16 cellular contexts compared by ENCODE assay signal in genomic region chr5:32833127-32833526, GRCh38.
DNase-seq lines count a peak whose midpoint lies in the region; ATAC-seq and TF ChIP-seq lines count a peak whose summit lies in the region.
"Had no signal": no experiment of that assay in that cellular context is flagged by ENCODE, and none has a peak within 500 bp of the region (broad histone marks: within the 10 kb centered on the region; RNA-seq: fewer than 3 reads in every experiment).

No MANE protein-coding gene starts in this region.

- no peak overlapping the region for H4K8ac ChIP-seq in IMR-90 (ENCODE audit: low read depth in 2 of 2, low read length in 2 of 2)

- H4K91ac ChIP-seq in IMR-90 (ENCODE audit: insufficient read depth, low read depth, low read length) = no peak overlapping the region

- no CpG with 5 or more reads among the region's 1 CpG for WGBS in IMR-90 (ENCODE audit: extremely low coverage in 2 of 2, insufficient read length in 1 of 2), 2 experiments
- WGBS in esophagus squamous epithelium, 2 donors = 83 to 94% methylated on average over 1 of the region's 1 CpG

- intact Hi-C loops in IMR-90 (cut with micrococcal nuclease) = no loop called here
- intact Hi-C loops in left lung (cut with DNase I) = no loop called here
- intact Hi-C loops in esophagus squamous epithelium (cut with DNase I) = no loop called here

- no peaks in the 10 kb centered on the region for H3K27me3 ChIP-seq in IMR-90 (ENCODE audit: control insufficient read depth, insufficient read depth, low read length)
- no peaks in the 10 kb centered on the region for H3K27me3 ChIP-seq in left lung
- H3K27me3 ChIP-seq in esophagus squamous epithelium = no peaks in the 10 kb centered on the region
- H3K27me3 ChIP-seq: BLaER1 had no signal

- TF ChIP-seq POLR2A in IMR-90 (IDR thresholded peaks at IDR 0.05; ENCODE audit: low read depth, low read length) = no peak
- TF ChIP-seq POLR2A in esophagus squamous epithelium (IDR thresholded peaks at IDR 0.05) = no peak

- H3K4me2 ChIP-seq in IMR-90 (ENCODE audit: low read depth, low read length) = no peak overlapping the region
- H3K4me2 ChIP-seq: BLaER1 had no signal

- no peaks in the 10 kb centered on the region for H3K36me3 Mint-ChIP-seq in stimulated activated memory B cell treated with anti-CD40 and anti-IgM and Interleukin-4, amounts not matched to agents 10 μg/mL and 1 μg/mL and 100 μg/mL, for 72 hours
- H3K36me3 Mint-ChIP-seq: CD8-positive, alpha-beta memory T cell had no signal

- 0 out of 3 replicates have a peak overlapping the region, but pooled peaks have one; percentile 31 for H2BK15ac ChIP-seq in IMR-90 (ENCODE audit: low read depth, low read length)

- H3K4me1 Mint-ChIP-seq in stimulated activated memory B cell treated with anti-CD40 and anti-IgM and Interleukin-4, amounts not matched to agents 10 μg/mL and 1 μg/mL and 100 μg/mL, for 72 hours = no peaks in the 10 kb centered on the region
- H3K4me1 Mint-ChIP-seq: CD8-positive, alpha-beta memory T cell; H9 had no signal

- no peaks in the 10 kb centered on the region for H4K20me1 ChIP-seq in IMR-90 (ENCODE audit: insufficient read depth, low read length)
- H4K20me1 ChIP-seq: BLaER1 had no signal

- no peak overlapping the region for H2AFZ ChIP-seq in IMR-90 (replicated peaks; ENCODE audit: low read length, poor library complexity)

- no peak for TF ChIP-seq CTCF in IMR-90 (conservative IDR thresholded peaks at IDR 0.05; ENCODE audit: low read depth, low read length)
- no peak for TF ChIP-seq CTCF in VCaP (conservative IDR thresholded peaks at IDR 0.05)
- no peak for TF ChIP-seq CTCF in left lung (IDR thresholded peaks at IDR 0.05)
- TF ChIP-seq CTCF in esophagus squamous epithelium (IDR thresholded peaks at IDR 0.05) = no peak

- no peak overlapping the region for H3K14ac ChIP-seq in IMR-90 (replicated peaks; ENCODE audit: low read depth, low read length)

- CTCF ChIA-PET in IMR-90 (lab: Yijun Ruan, JAX) = no interaction called here

- in situ Hi-C loops in IMR-90 (cut with MboI; ENCODE audit: low sequenced_read_pairs) = no loop called here

- H3K56ac ChIP-seq in IMR-90 (ENCODE audit: extremely low read depth, insufficient read depth, low read length) = no peak overlapping the region

- H3K9me1 ChIP-seq in IMR-90 (ENCODE audit: insufficient read depth, low read length) = no peaks in the 10 kb centered on the region

- no peak overlapping the region for H3K27ac ChIP-seq in IMR-90 (ENCODE audit: insufficient read depth, low read length)
- peak overlapping the region; percentile 75 for H3K27ac ChIP-seq in VCaP
- no peak overlapping the region for H3K27ac ChIP-seq in left lung
- no peak overlapping the region for H3K27ac ChIP-seq in esophagus squamous epithelium
- H3K27ac ChIP-seq: 22Rv1, BLaER1 had no signal

- no peak for TF ChIP-seq RAD21 in IMR-90 (IDR thresholded peaks at IDR 0.05; ENCODE audit: low read length)

- no peak overlapping the region for H2BK120ac ChIP-seq in IMR-90 (ENCODE audit: low read depth, low read length)

- no peak overlapping the region for H3K9ac ChIP-seq in IMR-90 (ENCODE audit: low read depth, low read length)
- H3K9ac ChIP-seq: BLaER1 had no signal

- H3K18ac ChIP-seq in IMR-90 (ENCODE audit: low read depth, low read length) = no peak overlapping the region

- H3K9me3 ChIP-seq in IMR-90 (ENCODE audit: control insufficient read depth, insufficient read depth, low read length) (no peaks in the 10 kb centered on the region), left lung (no peaks in the 10 kb centered on the region), esophagus squamous epithelium (no peaks in the 10 kb centered on the region)
- H3K9me3 ChIP-seq: BLaER1, Caco-2 had no signal

- H3K4me3 Mint-ChIP-seq in stimulated activated memory B cell treated with anti-CD40 and anti-IgM and Interleukin-4, amounts not matched to agents 10 μg/mL and 1 μg/mL and 100 μg/mL, for 72 hours = no peak overlapping the region
- H3K4me3 Mint-ChIP-seq: CD8-positive, alpha-beta memory T cell; H9 had no signal

- H3K4me1 ChIP-seq in IMR-90 (ENCODE audit: control insufficient read depth, insufficient read depth, low read length) (peaks cover 9% of the 10 kb centered on the region), left lung (peaks cover 0 to 3% of the 10 kb centered on the region in 2 donors), esophagus squamous epithelium (no peaks in the 10 kb centered on the region)
- H3K4me1 ChIP-seq: BLaER1, Caco-2 had no signal

- peak; percentile 28 for DNase-seq in NCI-H748 (lab: John Stamatoyannopoulos, UW; ENCODE audit: unreplicated experiment)
- no peak for DNase-seq in NCI-H748 treated with DMSO at 0.1 percent for 48 hours (lab: John Stamatoyannopoulos, UW)
- DNase-seq in IMR-90 = no peak
- no peak for DNase-seq in left lung
- DNase-seq in esophagus squamous epithelium (lab: John Stamatoyannopoulos, UW) = no peak
- DNase-seq: AML-193; Caco-2; CD8-positive, alpha-beta memory T cell; DND-41; GOT3; H9 had no signal

- POLR2A ChIA-PET in IMR-90 (lab: Charles Lee; ENCODE audit: unreplicated experiment) = no interaction called here

- no peak overlapping the region for H2AK5ac ChIP-seq in IMR-90 (ENCODE audit: low read depth, low read length)

- H2BK5ac ChIP-seq in IMR-90 (ENCODE audit: low read depth, low read length, poor library complexity, severe bottlenecking) = no peak overlapping the region

- H3K4me3 ChIP-seq in IMR-90 (ENCODE audit: insufficient read depth, low read depth, low read length) = no peak overlapping the region
- H3K4me3 ChIP-seq in left lung = no peak overlapping the region
- H3K4me3 ChIP-seq in esophagus squamous epithelium = no peak overlapping the region
- H3K4me3 ChIP-seq: BLaER1 had no signal

- H3K23ac ChIP-seq in IMR-90 (ENCODE audit: low read depth, low read length) = no peak overlapping the region

- H3K27me3 Mint-ChIP-seq in stimulated activated memory B cell treated with anti-CD40 and anti-IgM and Interleukin-4, amounts not matched to agents 10 μg/mL and 1 μg/mL and 100 μg/mL, for 72 hours = no peaks in the 10 kb centered on the region
- H3K27me3 Mint-ChIP-seq: CD8-positive, alpha-beta memory T cell had no signal

- H3K4ac ChIP-seq in IMR-90 (ENCODE audit: low read depth, low read length) = no peak overlapping the region

- H4K5ac ChIP-seq in IMR-90 (ENCODE audit: low read depth, low read length) = no peak overlapping the region

- H2BK20ac ChIP-seq in IMR-90 (ENCODE audit: low read depth, low read length) = no peak overlapping the region

- no peaks in the 10 kb centered on the region for H3K36me3 ChIP-seq in IMR-90 (ENCODE audit: control insufficient read depth, insufficient read depth, low read length)
- no peaks in the 10 kb centered on the region for H3K36me3 ChIP-seq in left lung
- no peaks in the 10 kb centered on the region for H3K36me3 ChIP-seq in esophagus squamous epithelium
- H3K36me3 ChIP-seq: BLaER1 had no signal

- ATAC-seq in IMR-90 (ENCODE audit: low read depth) = no peak
- peak; percentile 56 for ATAC-seq in left lung
- ATAC-seq in stimulated activated memory B cell treated with anti-CD40 and anti-IgM and Interleukin-4, amounts not matched to agents 10 μg/mL and 1 μg/mL and 100 μg/mL, for 72 hours = no peak
- no peak for ATAC-seq in GM21576 (IDR thresholded peaks at IDR 0.05; ENCODE audit: unreplicated experiment)

- H3K9me3 Mint-ChIP-seq in stimulated activated memory B cell treated with anti-CD40 and anti-IgM and Interleukin-4, amounts not matched to agents 10 μg/mL and 1 μg/mL and 100 μg/mL, for 72 hours = no peaks in the 10 kb centered on the region
- H3K9me3 Mint-ChIP-seq: H9 had no signal

- H3K79me1 ChIP-seq in IMR-90 (ENCODE audit: low read depth in 1 of 2, low read length in 2 of 2) = no peaks in the 10 kb centered on the region

- no peak overlapping the region for H3K27ac Mint-ChIP-seq in stimulated activated memory B cell treated with anti-CD40 and anti-IgM and Interleukin-4, amounts not matched to agents 10 μg/mL and 1 μg/mL and 100 μg/mL, for 72 hours
- H3K27ac Mint-ChIP-seq: CD8-positive, alpha-beta memory T cell; H9 had no signal

- no TSS peak for BruUV-seq in IMR-90 (replicated peaks; lab: Mats Ljungman, UMichigan)

- no peak overlapping the region for H2AK9ac ChIP-seq in IMR-90 (replicated peaks; ENCODE audit: low read depth, low read length, poor library complexity)

- dilution Hi-C loops in IMR-90 (cut with HindIII; ENCODE audit: low sequenced_read_pairs, unreplicated experiment) = no loop called here

TF ChIP-seq in IMR-90, 13 proteins besides CTCF, POLR2A, EP300 and RAD21:
- TF ChIP-seq MAFK (IDR thresholded peaks at IDR 0.05; ENCODE audit: low read depth, low read length) (no peak), NFE2L2 (IDR thresholded peaks at IDR 0.05; ENCODE audit: low read depth, low read length) (no peak)
